ENCODE assay signal across 1 cellular context in the genomic region with DNA sequence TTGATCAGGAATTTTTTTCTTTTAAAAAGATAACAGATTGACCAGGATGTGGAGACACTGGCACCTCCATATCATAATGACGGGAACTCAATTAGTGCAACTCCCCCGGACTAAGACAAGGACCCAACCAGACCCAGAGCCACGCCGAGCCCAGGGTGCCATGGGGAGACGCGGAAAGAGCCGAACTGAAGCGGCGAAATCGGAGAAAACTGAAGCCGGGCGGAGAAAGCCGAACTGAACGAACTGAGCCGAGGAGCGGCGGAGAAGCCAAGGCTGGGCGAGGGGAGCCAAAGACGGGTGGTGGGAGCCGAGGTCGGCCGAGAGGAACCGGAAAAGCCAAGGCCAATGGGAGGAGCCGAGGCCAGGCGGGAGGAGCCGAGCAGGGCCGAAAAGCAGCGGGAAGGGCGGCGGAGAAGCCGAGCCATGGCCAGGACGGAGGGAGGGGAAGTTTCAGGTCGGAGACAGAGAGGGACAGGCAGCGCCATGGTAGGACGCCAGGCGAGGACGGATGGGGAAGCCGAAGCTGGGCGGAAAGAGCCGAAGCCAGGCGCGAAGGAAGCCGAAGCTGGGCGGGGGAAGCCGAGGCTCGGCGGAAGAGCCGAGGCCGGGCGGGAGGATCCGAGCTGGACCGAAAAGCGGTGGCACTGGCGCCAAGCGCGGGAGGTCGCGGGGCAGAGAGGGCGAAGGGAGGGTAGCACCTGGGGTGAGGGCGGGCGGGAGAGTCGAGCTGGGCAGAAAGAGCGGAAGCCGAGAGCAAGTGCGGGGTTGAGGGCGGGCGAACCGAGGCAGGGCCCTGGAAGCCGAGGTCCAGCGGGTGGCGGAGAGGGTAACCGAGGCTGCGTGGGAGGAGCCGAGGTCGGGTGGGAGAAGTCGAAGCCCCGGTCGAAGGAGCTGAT.
TF ChIP-seq lines count a peak whose summit lies in the region.

No MANE protein-coding gene starts in this region.

TF ChIP-seq in K562, 482 proteins besides CTCF, POLR2A, EP300 and RAD21 (continued from another document and continues in another):
- TF ChIP-seq, protein P1, sequence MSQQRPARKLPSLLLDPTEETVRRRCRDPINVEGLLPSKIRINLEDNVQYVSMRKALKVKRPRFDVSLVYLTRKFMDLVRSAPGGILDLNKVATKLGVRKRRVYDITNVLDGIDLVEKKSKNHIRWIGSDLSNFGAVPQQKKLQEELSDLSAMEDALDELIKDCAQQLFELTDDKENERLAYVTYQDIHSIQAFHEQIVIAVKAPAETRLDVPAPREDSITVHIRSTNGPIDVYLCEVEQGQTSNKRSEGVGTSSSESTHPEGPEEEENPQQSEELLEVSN (IDR thresholded peaks at IDR 0.05; ENCODE audit: borderline replicate concordance in 1 of 2, extremely low read depth in 1 of 2, insufficient read depth in 1 of 2, insufficient read length in 1 of 2, low read depth in 1 of 2, low read length in 1 of 2, poor library complexity in 1 of 2, severe bottlenecking in 1 of 2) = peak; percentile 43 to 67
- TF ChIP-seq ESRRA (IDR thresholded peaks at IDR 0.05; ENCODE audit: borderline replicate concordance, low read depth) (peak; percentile 11; the same call in 1 of the 2 replicates), BCL6 (CRISPR knock-in tag; IDR thresholded peaks at IDR 0.05) (no peak), ZFP1 (CRISPR knock-in tag; IDR thresholded peaks at IDR 0.05) (no peak), POLR2B (IDR thresholded peaks at IDR 0.05; ENCODE audit: low read depth, partially characterized antibody) (peak; percentile 85), CBFA2T2 (conservative IDR thresholded peaks at IDR 0.05) (no peak), FOXK1 (CRISPR knock-in tag; IDR thresholded peaks at IDR 0.05; ENCODE audit: borderline replicate concordance) (no peak), NELFE (IDR thresholded peaks at IDR 0.05; ENCODE audit: insufficient read depth, insufficient read length) (no peak), MAZ (CRISPR knock-in tag; conservative IDR thresholded peaks at IDR 0.05 in 1 of 2, IDR thresholded peaks at IDR 0.05 in 1 of 2) (peak; percentile 17 to 24; a peak in 1 of 4 replicates), ZNF263 (CRISPR knock-in tag; IDR thresholded peaks at IDR 0.05; ENCODE audit: borderline replicate concordance) (no peak), TBL1XR1 (IDR thresholded peaks at IDR 0.05; ENCODE audit: low read length in 2 of 2) (peak in 1 of 2 experiments; percentile 44; a peak in 1 of 4 replicates), RBM15 (IDR thresholded peaks at IDR 0.05; ENCODE audit: insufficient read depth, low read length) (no peak), DDX20 (tag; IDR thresholded peaks at IDR 0.05; ENCODE audit: low read depth) (no peak), MIER1 (IDR thresholded peaks at IDR 0.05; ENCODE audit: low read depth) (no peak), LEF1 (IDR thresholded peaks at IDR 0.05) (no peak), SP1 (CRISPR knock-in tag; IDR thresholded peaks at IDR 0.05) (0 out of 2 replicates have a peak, but pooled peaks have one; percentile 17), POLR2G (IDR thresholded peaks at IDR 0.05; ENCODE audit: low read depth, low read length) (peak; percentile 92), TAF1 (IDR thresholded peaks at IDR 0.05; ENCODE audit: control insufficient read depth, extremely low read depth, insufficient read depth, low read length, severe bottlenecking) (peak; percentile 42), EZH2 (IDR thresholded peaks at IDR 0.05; ENCODE audit: borderline replicate concordance, low read depth, low read length) (no peak), YBX1 (IDR thresholded peaks at IDR 0.05) (no peak), TAL1 (IDR thresholded peaks at IDR 0.05) (no peak), NBN (IDR thresholded peaks at IDR 0.05; ENCODE audit: low read depth) (0 out of 2 replicates have a peak, but pooled peaks have one; percentile 24), ZNF75A (CRISPR knock-in tag; IDR thresholded peaks at IDR 0.05) (no peak), PHF8 (IDR thresholded peaks at IDR 0.05; ENCODE audit: borderline replicate concordance, low read length) (peak; percentile 74; the same call in 1 of the 2 replicates), GATAD2B (IDR thresholded peaks at IDR 0.05; ENCODE audit: borderline replicate concordance) (no peak), HNRNPH1 (optimal IDR thresholded peaks at IDR 0.05; ENCODE audit: low read depth, low read length) (no peak), ZNF764 (CRISPR knock-in tag; IDR thresholded peaks at IDR 0.05; ENCODE audit: low read depth) (no peak), NFIC (IDR thresholded peaks at IDR 0.05) (peak; percentile 56), PHB (CRISPR knock-in tag; IDR thresholded peaks at IDR 0.05) (no peak)
- TF ChIP-seq, protein P2, sequence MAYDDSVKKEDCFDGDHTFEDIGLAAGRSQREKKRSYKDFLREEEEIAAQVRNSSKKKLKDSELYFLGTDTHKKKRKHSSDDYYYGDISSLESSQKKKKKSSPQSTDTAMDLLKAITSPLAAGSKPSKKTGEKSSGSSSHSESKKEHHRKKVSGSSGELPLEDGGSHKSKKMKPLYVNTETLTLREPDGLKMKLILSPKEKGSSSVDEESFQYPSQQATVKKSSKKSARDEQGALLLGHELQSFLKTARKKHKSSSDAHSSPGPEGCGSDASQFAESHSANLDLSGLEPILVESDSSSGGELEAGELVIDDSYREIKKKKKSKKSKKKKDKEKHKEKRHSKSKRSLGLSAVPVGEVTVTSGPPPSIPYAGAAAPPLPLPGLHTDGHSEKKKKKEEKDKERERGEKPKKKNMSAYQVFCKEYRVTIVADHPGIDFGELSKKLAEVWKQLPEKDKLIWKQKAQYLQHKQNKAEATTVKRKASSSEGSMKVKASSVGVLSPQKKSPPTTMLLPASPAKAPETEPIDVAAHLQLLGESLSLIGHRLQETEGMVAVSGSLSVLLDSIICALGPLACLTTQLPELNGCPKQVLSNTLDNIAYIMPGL (CRISPR knock-in tag; IDR thresholded peaks at IDR 0.05) = no peak
- TF ChIP-seq, protein P3, sequence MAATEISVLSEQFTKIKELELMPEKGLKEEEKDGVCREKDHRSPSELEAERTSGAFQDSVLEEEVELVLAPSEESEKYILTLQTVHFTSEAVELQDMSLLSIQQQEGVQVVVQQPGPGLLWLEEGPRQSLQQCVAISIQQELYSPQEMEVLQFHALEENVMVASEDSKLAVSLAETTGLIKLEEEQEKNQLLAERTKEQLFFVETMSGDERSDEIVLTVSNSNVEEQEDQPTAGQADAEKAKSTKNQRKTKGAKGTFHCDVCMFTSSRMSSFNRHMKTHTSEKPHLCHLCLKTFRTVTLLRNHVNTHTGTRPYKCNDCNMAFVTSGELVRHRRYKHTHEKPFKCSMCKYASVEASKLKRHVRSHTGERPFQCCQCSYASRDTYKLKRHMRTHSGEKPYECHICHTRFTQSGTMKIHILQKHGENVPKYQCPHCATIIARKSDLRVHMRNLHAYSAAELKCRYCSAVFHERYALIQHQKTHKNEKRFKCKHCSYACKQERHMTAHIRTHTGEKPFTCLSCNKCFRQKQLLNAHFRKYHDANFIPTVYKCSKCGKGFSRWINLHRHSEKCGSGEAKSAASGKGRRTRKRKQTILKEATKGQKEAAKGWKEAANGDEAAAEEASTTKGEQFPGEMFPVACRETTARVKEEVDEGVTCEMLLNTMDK (IDR thresholded peaks at IDR 0.05; ENCODE audit: borderline replicate concordance, insufficient read depth, low read depth, low read length, poor library complexity, severe bottlenecking) = no peak
- TF ChIP-seq, protein P4, sequence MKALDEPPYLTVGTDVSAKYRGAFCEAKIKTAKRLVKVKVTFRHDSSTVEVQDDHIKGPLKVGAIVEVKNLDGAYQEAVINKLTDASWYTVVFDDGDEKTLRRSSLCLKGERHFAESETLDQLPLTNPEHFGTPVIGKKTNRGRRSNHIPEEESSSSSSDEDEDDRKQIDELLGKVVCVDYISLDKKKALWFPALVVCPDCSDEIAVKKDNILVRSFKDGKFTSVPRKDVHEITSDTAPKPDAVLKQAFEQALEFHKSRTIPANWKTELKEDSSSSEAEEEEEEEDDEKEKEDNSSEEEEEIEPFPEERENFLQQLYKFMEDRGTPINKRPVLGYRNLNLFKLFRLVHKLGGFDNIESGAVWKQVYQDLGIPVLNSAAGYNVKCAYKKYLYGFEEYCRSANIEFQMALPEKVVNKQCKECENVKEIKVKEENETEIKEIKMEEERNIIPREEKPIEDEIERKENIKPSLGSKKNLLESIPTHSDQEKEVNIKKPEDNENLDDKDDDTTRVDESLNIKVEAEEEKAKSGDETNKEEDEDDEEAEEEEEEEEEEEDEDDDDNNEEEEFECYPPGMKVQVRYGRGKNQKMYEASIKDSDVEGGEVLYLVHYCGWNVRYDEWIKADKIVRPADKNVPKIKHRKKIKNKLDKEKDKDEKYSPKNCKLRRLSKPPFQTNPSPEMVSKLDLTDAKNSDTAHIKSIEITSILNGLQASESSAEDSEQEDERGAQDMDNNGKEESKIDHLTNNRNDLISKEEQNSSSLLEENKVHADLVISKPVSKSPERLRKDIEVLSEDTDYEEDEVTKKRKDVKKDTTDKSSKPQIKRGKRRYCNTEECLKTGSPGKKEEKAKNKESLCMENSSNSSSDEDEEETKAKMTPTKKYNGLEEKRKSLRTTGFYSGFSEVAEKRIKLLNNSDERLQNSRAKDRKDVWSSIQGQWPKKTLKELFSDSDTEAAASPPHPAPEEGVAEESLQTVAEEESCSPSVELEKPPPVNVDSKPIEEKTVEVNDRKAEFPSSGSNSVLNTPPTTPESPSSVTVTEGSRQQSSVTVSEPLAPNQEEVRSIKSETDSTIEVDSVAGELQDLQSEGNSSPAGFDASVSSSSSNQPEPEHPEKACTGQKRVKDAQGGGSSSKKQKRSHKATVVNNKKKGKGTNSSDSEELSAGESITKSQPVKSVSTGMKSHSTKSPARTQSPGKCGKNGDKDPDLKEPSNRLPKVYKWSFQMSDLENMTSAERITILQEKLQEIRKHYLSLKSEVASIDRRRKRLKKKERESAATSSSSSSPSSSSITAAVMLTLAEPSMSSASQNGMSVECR (CRISPR knock-in tag; IDR thresholded peaks at IDR 0.05) = no peak
- TF ChIP-seq, protein P5, sequence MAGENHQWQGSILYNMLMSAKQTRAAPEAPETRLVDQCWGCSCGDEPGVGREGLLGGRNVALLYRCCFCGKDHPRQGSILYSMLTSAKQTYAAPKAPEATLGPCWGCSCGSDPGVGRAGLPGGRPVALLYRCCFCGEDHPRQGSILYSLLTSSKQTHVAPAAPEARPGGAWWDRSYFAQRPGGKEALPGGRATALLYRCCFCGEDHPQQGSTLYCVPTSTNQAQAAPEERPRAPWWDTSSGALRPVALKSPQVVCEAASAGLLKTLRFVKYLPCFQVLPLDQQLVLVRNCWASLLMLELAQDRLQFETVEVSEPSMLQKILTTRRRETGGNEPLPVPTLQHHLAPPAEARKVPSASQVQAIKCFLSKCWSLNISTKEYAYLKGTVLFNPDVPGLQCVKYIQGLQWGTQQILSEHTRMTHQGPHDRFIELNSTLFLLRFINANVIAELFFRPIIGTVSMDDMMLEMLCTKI (IDR thresholded peaks at IDR 0.05; ENCODE audit: partially characterized antibody) = no peak
- TF ChIP-seq, protein P6, sequence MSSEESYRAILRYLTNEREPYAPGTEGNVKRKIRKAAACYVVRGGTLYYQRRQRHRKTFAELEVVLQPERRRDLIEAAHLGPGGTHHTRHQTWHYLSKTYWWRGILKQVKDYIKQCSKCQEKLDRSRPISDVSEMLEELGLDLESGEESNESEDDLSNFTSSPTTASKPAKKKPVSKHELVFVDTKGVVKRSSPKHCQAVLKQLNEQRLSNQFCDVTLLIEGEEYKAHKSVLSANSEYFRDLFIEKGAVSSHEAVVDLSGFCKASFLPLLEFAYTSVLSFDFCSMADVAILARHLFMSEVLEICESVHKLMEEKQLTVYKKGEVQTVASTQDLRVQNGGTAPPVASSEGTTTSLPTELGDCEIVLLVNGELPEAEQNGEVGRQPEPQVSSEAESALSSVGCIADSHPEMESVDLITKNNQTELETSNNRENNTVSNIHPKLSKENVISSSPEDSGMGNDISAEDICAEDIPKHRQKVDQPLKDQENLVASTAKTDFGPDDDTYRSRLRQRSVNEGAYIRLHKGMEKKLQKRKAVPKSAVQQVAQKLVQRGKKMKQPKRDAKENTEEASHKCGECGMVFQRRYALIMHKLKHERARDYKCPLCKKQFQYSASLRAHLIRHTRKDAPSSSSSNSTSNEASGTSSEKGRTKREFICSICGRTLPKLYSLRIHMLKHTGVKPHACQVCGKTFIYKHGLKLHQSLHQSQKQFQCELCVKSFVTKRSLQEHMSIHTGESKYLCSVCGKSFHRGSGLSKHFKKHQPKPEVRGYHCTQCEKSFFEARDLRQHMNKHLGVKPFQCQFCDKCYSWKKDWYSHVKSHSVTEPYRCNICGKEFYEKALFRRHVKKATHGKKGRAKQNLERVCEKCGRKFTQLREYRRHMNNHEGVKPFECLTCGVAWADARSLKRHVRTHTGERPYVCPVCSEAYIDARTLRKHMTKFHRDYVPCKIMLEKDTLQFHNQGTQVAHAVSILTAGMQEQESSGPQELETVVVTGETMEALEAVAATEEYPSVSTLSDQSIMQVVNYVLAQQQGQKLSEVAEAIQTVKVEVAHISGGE (CRISPR knock-in tag; IDR thresholded peaks at IDR 0.05) = peak in 1 of 3 experiments; percentile 51; a peak in 2 of 6 replicates
- TF ChIP-seq, protein P7, sequence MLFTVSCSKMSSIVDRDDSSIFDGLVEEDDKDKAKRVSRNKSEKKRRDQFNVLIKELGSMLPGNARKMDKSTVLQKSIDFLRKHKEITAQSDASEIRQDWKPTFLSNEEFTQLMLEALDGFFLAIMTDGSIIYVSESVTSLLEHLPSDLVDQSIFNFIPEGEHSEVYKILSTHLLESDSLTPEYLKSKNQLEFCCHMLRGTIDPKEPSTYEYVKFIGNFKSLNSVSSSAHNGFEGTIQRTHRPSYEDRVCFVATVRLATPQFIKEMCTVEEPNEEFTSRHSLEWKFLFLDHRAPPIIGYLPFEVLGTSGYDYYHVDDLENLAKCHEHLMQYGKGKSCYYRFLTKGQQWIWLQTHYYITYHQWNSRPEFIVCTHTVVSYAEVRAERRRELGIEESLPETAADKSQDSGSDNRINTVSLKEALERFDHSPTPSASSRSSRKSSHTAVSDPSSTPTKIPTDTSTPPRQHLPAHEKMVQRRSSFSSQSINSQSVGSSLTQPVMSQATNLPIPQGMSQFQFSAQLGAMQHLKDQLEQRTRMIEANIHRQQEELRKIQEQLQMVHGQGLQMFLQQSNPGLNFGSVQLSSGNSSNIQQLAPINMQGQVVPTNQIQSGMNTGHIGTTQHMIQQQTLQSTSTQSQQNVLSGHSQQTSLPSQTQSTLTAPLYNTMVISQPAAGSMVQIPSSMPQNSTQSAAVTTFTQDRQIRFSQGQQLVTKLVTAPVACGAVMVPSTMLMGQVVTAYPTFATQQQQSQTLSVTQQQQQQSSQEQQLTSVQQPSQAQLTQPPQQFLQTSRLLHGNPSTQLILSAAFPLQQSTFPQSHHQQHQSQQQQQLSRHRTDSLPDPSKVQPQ (CRISPR knock-in tag; IDR thresholded peaks at IDR 0.05; ENCODE audit: borderline replicate concordance) = no peak
- TF ChIP-seq, protein P8, sequence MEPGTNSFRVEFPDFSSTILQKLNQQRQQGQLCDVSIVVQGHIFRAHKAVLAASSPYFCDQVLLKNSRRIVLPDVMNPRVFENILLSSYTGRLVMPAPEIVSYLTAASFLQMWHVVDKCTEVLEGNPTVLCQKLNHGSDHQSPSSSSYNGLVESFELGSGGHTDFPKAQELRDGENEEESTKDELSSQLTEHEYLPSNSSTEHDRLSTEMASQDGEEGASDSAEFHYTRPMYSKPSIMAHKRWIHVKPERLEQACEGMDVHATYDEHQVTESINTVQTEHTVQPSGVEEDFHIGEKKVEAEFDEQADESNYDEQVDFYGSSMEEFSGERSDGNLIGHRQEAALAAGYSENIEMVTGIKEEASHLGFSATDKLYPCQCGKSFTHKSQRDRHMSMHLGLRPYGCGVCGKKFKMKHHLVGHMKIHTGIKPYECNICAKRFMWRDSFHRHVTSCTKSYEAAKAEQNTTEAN (CRISPR knock-in tag; IDR thresholded peaks at IDR 0.05) = no peak
